In the genomic region with DNA sequence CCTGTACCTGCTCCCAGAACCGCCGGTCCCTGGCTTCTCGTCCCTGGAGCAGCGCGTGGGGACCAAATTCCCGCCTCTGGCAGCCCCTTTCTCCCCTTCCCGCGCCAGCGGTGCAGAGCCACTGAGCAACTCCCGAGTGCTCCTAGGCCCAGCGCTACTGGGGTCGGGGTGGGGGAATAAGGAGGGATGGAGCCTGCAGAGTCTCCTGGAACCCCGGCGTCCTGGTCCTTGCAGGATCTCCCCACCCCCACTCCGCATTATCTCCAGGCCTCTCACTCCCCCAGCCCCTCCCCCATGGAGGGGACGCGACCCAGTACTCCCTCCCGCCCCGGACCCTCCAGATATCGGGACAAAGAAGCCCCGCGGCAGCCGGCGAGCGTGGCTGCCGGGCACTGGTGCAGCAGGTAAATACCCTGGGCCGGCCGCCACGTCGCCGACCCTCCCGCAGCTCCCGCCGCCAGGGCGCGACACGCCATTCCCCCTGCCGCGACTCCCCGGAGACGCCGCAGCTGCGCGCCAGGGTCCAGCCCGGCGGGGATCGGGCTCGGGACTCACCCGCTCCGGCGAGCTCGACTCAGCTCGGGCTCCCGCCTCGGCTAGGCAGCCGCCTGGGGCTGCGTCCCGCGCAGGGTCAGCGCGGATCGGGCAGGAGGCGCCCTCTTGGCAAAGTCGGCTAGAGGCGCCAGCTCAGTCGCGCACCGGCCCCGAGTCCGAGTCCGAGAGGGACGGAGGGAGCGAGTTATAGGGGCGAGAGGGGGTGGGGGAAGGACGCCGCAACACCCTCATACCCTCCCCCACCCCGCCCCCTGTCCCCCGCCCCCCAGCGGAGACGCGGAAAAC, we compare ENCODE assay signal across 8 cellular contexts. TPM values are rescaled to one million over a fixed set of nuclear protein-coding genes. Genes with fewer than 3 reads are reported as not detected.
DNase-seq lines count a peak whose midpoint lies in the region; ATAC-seq and TF ChIP-seq lines count a peak whose summit lies in the region.

No MANE protein-coding gene starts in this region.

- DNase-seq in activated CD4-positive, alpha-beta T cell treated with anti-CD3 and anti-CD28 coated beads, Interleukin-2, amount 10 ng/mL, durations not matched to agents 24 days and 14 days: peak; percentile 59
- DNase-seq in activated CD4-positive, alpha-beta T cell treated with anti-CD3 and anti-CD28 coated beads, Interleukin-2, amount 10 ng/mL, durations not matched to agents 7 days and 5 days: no peak
- peak; percentile 16 for DNase-seq in activated CD8-positive, alpha-beta memory T cell treated with anti-CD3 and anti-CD28 coated beads, Interleukin-2, amount 50 U/mL, for 4 hours
- peak; percentile 62 for DNase-seq in Right ventricle myocardium superior
- peak; percentile 59 to 72 for DNase-seq in psoas muscle
- DNase-seq in NCI-H524 treated with DMSO at 0.1 percent for 48 hours (lab: John Stamatoyannopoulos, UW): no peak
- DNase-seq in NCI-H2029 (lab: John Stamatoyannopoulos, UW): no peak

- intact Hi-C loops in activated CD4-positive, alpha-beta T cell treated with anti-CD3 and anti-CD28 coated beads, Interleukin-2, amount 10 ng/mL, durations not matched to agents 24 days and 14 days (cut with micrococcal nuclease): no loop called here
- intact Hi-C loops in Right ventricle myocardium superior (cut with DNase I): no loop called here
- intact Hi-C loops in psoas muscle (cut with DNase I): loop anchor here in 1 of 2 donors (5.0 to 10.0 kb wide), 2 partner anchors 118 to 170 kb away; no protein-coding TSS in a partner anchor

- H3K4me3 ChIP-seq in psoas muscle: peak overlapping the region; percentile 67

- whole genome bisulfite sequencing in psoas muscle, 3 donors: 2 to 3% (median 2%) methylated on average over 66 to 81 of the region's 81 CpGs

- H3K9me3 ChIP-seq in psoas muscle: no peaks in the 10 kb centered on the region

- ATAC-seq in Right ventricle myocardium superior (ENCODE audit: poor library complexity) (peak; percentile 86), psoas muscle (peak; percentile 69 to 83 (median 82)), HG02973 (IDR thresholded peaks at IDR 0.05; ENCODE audit: unreplicated experiment) (no peak)

- TF ChIP-seq CTCF in psoas muscle (IDR thresholded peaks at IDR 0.05): no peak

- peaks cover 20% of the 10 kb centered on the region for H3K4me1 ChIP-seq in psoas muscle

- POLR2A ChIA-PET in activated CD4-positive, alpha-beta T cell treated with anti-CD3 and anti-CD28 coated beads, Interleukin-2, amount 10 ng/mL, durations not matched to agents 7 days and 5 days (lab: Charles Lee): no interaction called here

- H3K9me3 Mint-ChIP-seq in activated CD4-positive, alpha-beta T cell treated with anti-CD3 and anti-CD28 coated beads, Interleukin-2, amount 10 ng/mL, durations not matched to agents 24 days and 14 days: no peaks in the 10 kb centered on the region
- no peaks in the 10 kb centered on the region for H3K9me3 Mint-ChIP-seq in activated CD4-positive, alpha-beta T cell treated with anti-CD3 and anti-CD28 coated beads, Interleukin-2, amount 10 ng/mL, durations not matched to agents 7 days and 5 days

- H3K27me3 Mint-ChIP-seq in activated CD4-positive, alpha-beta T cell treated with anti-CD3 and anti-CD28 coated beads, Interleukin-2, amount 10 ng/mL, durations not matched to agents 24 days and 14 days: peaks cover 74% of the 10 kb centered on the region
- H3K27me3 Mint-ChIP-seq in activated CD4-positive, alpha-beta T cell treated with anti-CD3 and anti-CD28 coated beads, Interleukin-2, amount 10 ng/mL, durations not matched to agents 7 days and 5 days: peaks cover 73% of the 10 kb centered on the region

- no peak overlapping the region for H3K27ac Mint-ChIP-seq in activated CD4-positive, alpha-beta T cell treated with anti-CD3 and anti-CD28 coated beads, Interleukin-2, amount 10 ng/mL, durations not matched to agents 24 days and 14 days
- H3K27ac Mint-ChIP-seq in activated CD4-positive, alpha-beta T cell treated with anti-CD3 and anti-CD28 coated beads, Interleukin-2, amount 10 ng/mL, durations not matched to agents 7 days and 5 days: no peak overlapping the region

- H3K36me3 ChIP-seq in psoas muscle (ENCODE audit: insufficient read depth in 1 of 2, low read depth in 1 of 2): no peaks in the 10 kb centered on the region

- no peaks in the 10 kb centered on the region for H3K36me3 Mint-ChIP-seq in activated CD4-positive, alpha-beta T cell treated with anti-CD3 and anti-CD28 coated beads, Interleukin-2, amount 10 ng/mL, durations not matched to agents 24 days and 14 days (ENCODE audit: low read depth)
- no peaks in the 10 kb centered on the region for H3K36me3 Mint-ChIP-seq in activated CD4-positive, alpha-beta T cell treated with anti-CD3 and anti-CD28 coated beads, Interleukin-2, amount 10 ng/mL, durations not matched to agents 7 days and 5 days (ENCODE audit: low read depth)

- CTCF ChIA-PET in activated CD4-positive, alpha-beta T cell treated with anti-CD3 and anti-CD28 coated beads, Interleukin-2, amount 10 ng/mL, durations not matched to agents 7 days and 5 days (lab: Charles Lee): no interaction called here

- H3K4me3 Mint-ChIP-seq in activated CD4-positive, alpha-beta T cell treated with anti-CD3 and anti-CD28 coated beads, Interleukin-2, amount 10 ng/mL, durations not matched to agents 24 days and 14 days: no peak overlapping the region
- H3K4me3 Mint-ChIP-seq in activated CD4-positive, alpha-beta T cell treated with anti-CD3 and anti-CD28 coated beads, Interleukin-2, amount 10 ng/mL, durations not matched to agents 7 days and 5 days: no peak overlapping the region

- peaks cover 2 to 62% (median 44%) of the 10 kb centered on the region in 3 donors for H3K27me3 ChIP-seq in psoas muscle (ENCODE audit: insufficient read depth in 3 of 3, low read length in 2 of 3)

- H3K4me1 Mint-ChIP-seq in activated CD4-positive, alpha-beta T cell treated with anti-CD3 and anti-CD28 coated beads, Interleukin-2, amount 10 ng/mL, durations not matched to agents 24 days and 14 days: peaks cover 2% of the 10 kb centered on the region
- H3K4me1 Mint-ChIP-seq in activated CD4-positive, alpha-beta T cell treated with anti-CD3 and anti-CD28 coated beads, Interleukin-2, amount 10 ng/mL, durations not matched to agents 7 days and 5 days: peaks cover 5% of the 10 kb centered on the region

- H3K27ac ChIP-seq in psoas muscle: no peak overlapping the region

RNA-seq across cellular contexts. Expression of gene SYT6, which starts 1.2 kb away (rescaled TPM):
- total RNA-seq in activated CD4-positive, alpha-beta T cell treated with anti-CD3 and anti-CD28 coated beads, Interleukin-2, amount 10 ng/mL, durations not matched to agents 24 days and 14 days: not detected in 2 replicates
- not detected for total RNA-seq in activated CD4-positive, alpha-beta T cell treated with anti-CD3 and anti-CD28 coated beads, Interleukin-2, amount 10 ng/mL, durations not matched to agents 7 days and 5 days
- not detected for total RNA-seq in Right ventricle myocardium superior
- total RNA-seq in psoas muscle: under 1 TPM; 0.10 to 0.81 (median 0.47) TPM
- polyA plus RNA-seq in psoas muscle: under 1 TPM; 0.03 to 0.42 (median 0.10) TPM

Comparison
In these comparisons a context has a peak if more than half of its experiments do, and no peak if none do; other contexts are left out.
1. DNase-seq: peak in activated CD4-positive, alpha-beta T cell treated with anti-CD3 and anti-CD28 coated beads, Interleukin-2, amount 10 ng/mL, durations not matched to agents 24 days and 14 days (single experiment), activated CD8-positive, alpha-beta memory T cell treated with anti-CD3 and anti-CD28 coated beads, Interleukin-2, amount 50 U/mL, for 4 hours (single experiment), Right ventricle myocardium superior (single experiment) and psoas muscle (2 of 2); none in activated CD4-positive, alpha-beta T cell treated with anti-CD3 and anti-CD28 coated beads, Interleukin-2, amount 10 ng/mL, durations not matched to agents 7 days and 5 days (single experiment), NCI-H524 treated with DMSO at 0.1 percent for 48 hours (single experiment) and NCI-H2029 (single experiment).